In genomic region chr2:200380833-200381542, GRCh38 we compare ENCODE assay signal across 11 cellular contexts.
A peak's percentile ranks its signal among the peaks of the same experiment; 100 is the strongest.
DNase-seq lines count a peak whose midpoint lies in the region; TF ChIP-seq lines count a peak whose summit lies in the region.
"Had no signal": no experiment of that assay in that cellular context is flagged by ENCODE, and none has a peak within 500 bp of the region (broad histone marks: within the 10 kb centered on the region; RNA-seq: fewer than 3 reads in every experiment).

No MANE protein-coding gene starts in this region.

- CTCF ChIA-PET in mammary epithelial cell (lab: Charles Lee; ENCODE audit: low non-redundant PET), result no interaction called here

- no peak overlapping the region for H2AFZ ChIP-seq in mammary epithelial cell (ENCODE audit: low read depth, low read length)

- DNase-seq in DMS53 (lab: John Stamatoyannopoulos, UW), result peak; percentile 21
- DNase-seq in DMS53 treated with DMSO at 0.1 percent for 48 hours (lab: John Stamatoyannopoulos, UW; ENCODE audit: unreplicated experiment), result no peak
- peak; percentile 83 for DNase-seq in M059J (ENCODE audit: low read depth)
- peak; percentile 79 for DNase-seq in mammary epithelial cell
- no peak for DNase-seq in progenitor cell of endocrine pancreas (ENCODE audit: low spot score, unreplicated experiment)
- no peak for DNase-seq in SIG-M5 treated with dmso at 0.1 percent for 504 hours (lab: John Stamatoyannopoulos, UW; ENCODE audit: unreplicated experiment)
- DNase-seq in NCI-H748 (lab: John Stamatoyannopoulos, UW; ENCODE audit: unreplicated experiment), result no peak
- no peak for DNase-seq in stimulated activated naive CD4-positive, alpha-beta T cell treated with Interleukin-2 at 50 U/mL for 16 hours (lab: John Stamatoyannopoulos, UW)
- DNase-seq: activated CD4-positive, alpha-beta T cell treated with anti-CD3 and anti-CD28 coated beads, Interleukin-2, amount 50 U/mL, for 1 hour had no signal

- intact Hi-C loops in mammary epithelial cell (cut with micrococcal nuclease), result no loop called here

- H3K79me2 ChIP-seq in mammary epithelial cell (ENCODE audit: insufficient read depth, low read length), result peaks cover 81% of the 10 kb centered on the region

- no peaks in the 10 kb centered on the region for H3K27me3 ChIP-seq in mammary epithelial cell (ENCODE audit: insufficient read depth, low read length)
- H3K27me3 ChIP-seq: ovary had no signal

- H3K36me3 Mint-ChIP-seq in progenitor cell of endocrine pancreas (ENCODE audit: insufficient read depth), result no peaks in the 10 kb centered on the region

- dilution Hi-C loops in mammary epithelial cell (cut with HindIII; ENCODE audit: low sequenced_read_pairs), result no loop called here

- 18% methylated on average over 5 of the region's 5 CpGs for WGBS in mammary epithelial cell (ENCODE audit: low coverage, missing lambda C conversion rate)

- H3K4me2 ChIP-seq in mammary epithelial cell (ENCODE audit: insufficient read depth, low read depth, low read length), result peak overlapping the region; percentile 66

- peak overlapping the region; percentile 7 for H3K9ac ChIP-seq in mammary epithelial cell (ENCODE audit: insufficient read depth, low read length)

- H3K9me3 Mint-ChIP-seq in progenitor cell of endocrine pancreas (ENCODE audit: low read depth), result no peaks in the 10 kb centered on the region

- H4K20me1 ChIP-seq in mammary epithelial cell (ENCODE audit: insufficient read depth, low read length), result no peaks in the 10 kb centered on the region

- no peaks in the 10 kb centered on the region for H3K36me3 ChIP-seq in mammary epithelial cell (ENCODE audit: insufficient read depth, low read length)
- H3K36me3 ChIP-seq: ovary had no signal

- in situ Hi-C loops in mammary epithelial cell (cut with MboI; ENCODE audit: low sequenced_read_pairs in 2 of 2), result no loop called here

- H3K27ac ChIP-seq in mammary epithelial cell (ENCODE audit: insufficient read depth, low read depth, low read length), result peak overlapping the region; percentile 75
- H3K27ac ChIP-seq: 22Rv1, ovary had no signal

- H3K4me3 ChIP-seq in mammary epithelial cell (replicated peaks in 1 of 3; ENCODE audit: insufficient read depth in 1 of 3, low read depth in 2 of 3, low read length in 3 of 3), result no peak overlapping the region
- H3K4me3 ChIP-seq: ovary had no signal

- H3K27ac Mint-ChIP-seq in progenitor cell of endocrine pancreas, result peak overlapping the region; percentile 95

- no peaks in the 10 kb centered on the region for H3K9me3 ChIP-seq in mammary epithelial cell (replicated peaks; ENCODE audit: insufficient read depth, low read length)
- H3K9me3 ChIP-seq: ovary had no signal

- peak overlapping the region; percentile 9 for H3K4me3 Mint-ChIP-seq in progenitor cell of endocrine pancreas (ENCODE audit: low read depth)

- no peaks in the 10 kb centered on the region for H3K27me3 Mint-ChIP-seq in progenitor cell of endocrine pancreas

- no peak for TF ChIP-seq CTCF in mammary epithelial cell (conservative IDR thresholded peaks at IDR 0.05 in 1 of 2, IDR thresholded peaks at IDR 0.05 in 1 of 2; ENCODE audit: extremely low read depth in 1 of 2, insufficient read depth in 1 of 2, low read depth in 1 of 2, low read length in 2 of 2)
- no peak for TF ChIP-seq CTCF in progenitor cell of endocrine pancreas (IDR thresholded peaks at IDR 0.05; ENCODE audit: unreplicated experiment)

- peaks cover 47% of the 10 kb centered on the region for H3K4me1 ChIP-seq in mammary epithelial cell (ENCODE audit: insufficient read depth, low read length)

- H3K4me1 Mint-ChIP-seq in progenitor cell of endocrine pancreas (ENCODE audit: low read depth), result peaks cover 66% of the 10 kb centered on the region

- TSS peak; percentile 23 for BruUV-seq in mammary epithelial cell (replicated peaks; lab: Mats Ljungman, UMichigan)

Comparison
In these comparisons a context has a peak if more than half of its experiments do, and no peak if none do; other contexts are left out.
1. DNase-seq: peak in DMS53 (single experiment), M059J (single experiment) and mammary epithelial cell (single experiment); none in DMS53 treated with DMSO at 0.1 percent for 48 hours (single experiment), progenitor cell of endocrine pancreas (single experiment), SIG-M5 treated with dmso at 0.1 percent for 504 hours (single experiment), NCI-H748 (single experiment) and stimulated activated naive CD4-positive, alpha-beta T cell treated with Interleukin-2 at 50 U/mL for 16 hours (single experiment).